16 cellular contexts compared by ENCODE assay signal in the genomic region with DNA sequence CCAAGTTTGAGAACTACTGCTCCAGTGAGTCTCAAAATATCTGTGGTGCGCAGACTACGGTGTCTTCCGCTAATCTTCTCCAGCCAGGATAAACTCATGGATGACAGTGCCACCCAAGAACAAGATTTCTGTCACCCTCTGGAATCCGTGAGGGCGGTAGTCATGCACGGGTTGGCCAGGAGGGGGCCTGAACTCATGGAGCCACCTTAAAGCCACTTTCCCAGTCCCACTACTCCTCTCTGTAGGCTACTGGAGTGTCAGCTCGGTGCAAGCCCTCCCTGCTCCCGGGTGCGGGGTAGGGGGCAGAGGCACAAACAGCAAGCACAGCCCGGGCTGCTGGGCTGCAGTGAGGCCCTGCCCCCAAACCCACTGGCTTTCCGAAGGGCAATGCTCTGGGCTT. TPM values are rescaled to one million over a fixed set of nuclear protein-coding genes. Genes with fewer than 3 reads are reported as not detected.
"Had no signal": no experiment of that assay in that cellular context is flagged by ENCODE, and none has a peak within 500 bp of the region (broad histone marks: within the 10 kb centered on the region; RNA-seq: fewer than 3 reads in every experiment).

No MANE protein-coding gene starts in this region.

RNA-seq across cellular contexts. Expression of a gene that starts 3.5 kb away (rescaled TPM):
- total RNA-seq: activated naive CD4-positive, alpha-beta T cell treated with anti-CD3 and anti-CD28 coated beads for 36 hours; cardiac muscle cell; mesenteric fat pad; upper lobe of right lung had no signal

RNA-seq across cellular contexts. Expression of a gene that starts 11.3 kb away (rescaled TPM):
- total RNA-seq: activated CD4-positive, alpha-beta memory T cell treated with anti-CD3 and anti-CD28 coated beads for 36 hours; activated naive CD4-positive, alpha-beta T cell treated with anti-CD3 and anti-CD28 coated beads for 36 hours; activated T-cell treated with anti-CD3 and anti-CD28 coated beads, Interleukin-2, amount 50 U/mL, for 72 hours; cardiac muscle cell; cerebellum; frontal cortex; left lung; lung; mesenteric fat pad; mucosa of gallbladder; osteoblast; progenitor cell of endocrine pancreas; subcutaneous adipose tissue; thyroid gland; upper lobe of right lung had no signal
- polyA plus RNA-seq: cardiac muscle cell, esophagus, lung had no signal

RNA-seq across cellular contexts. Expression of a gene that starts 48.9 kb away (rescaled TPM):
- total RNA-seq: activated CD4-positive, alpha-beta memory T cell treated with anti-CD3 and anti-CD28 coated beads for 36 hours; activated naive CD4-positive, alpha-beta T cell treated with anti-CD3 and anti-CD28 coated beads for 36 hours; activated T-cell treated with anti-CD3 and anti-CD28 coated beads, Interleukin-2, amount 50 U/mL, for 72 hours; cardiac muscle cell; cerebellum; frontal cortex; left lung; lung; mesenteric fat pad; mucosa of gallbladder; osteoblast; progenitor cell of endocrine pancreas; subcutaneous adipose tissue; thyroid gland; upper lobe of right lung had no signal
- polyA plus RNA-seq: cardiac muscle cell, esophagus, lung had no signal
